1 cellular context compared by ENCODE assay signal in the genomic region with DNA sequence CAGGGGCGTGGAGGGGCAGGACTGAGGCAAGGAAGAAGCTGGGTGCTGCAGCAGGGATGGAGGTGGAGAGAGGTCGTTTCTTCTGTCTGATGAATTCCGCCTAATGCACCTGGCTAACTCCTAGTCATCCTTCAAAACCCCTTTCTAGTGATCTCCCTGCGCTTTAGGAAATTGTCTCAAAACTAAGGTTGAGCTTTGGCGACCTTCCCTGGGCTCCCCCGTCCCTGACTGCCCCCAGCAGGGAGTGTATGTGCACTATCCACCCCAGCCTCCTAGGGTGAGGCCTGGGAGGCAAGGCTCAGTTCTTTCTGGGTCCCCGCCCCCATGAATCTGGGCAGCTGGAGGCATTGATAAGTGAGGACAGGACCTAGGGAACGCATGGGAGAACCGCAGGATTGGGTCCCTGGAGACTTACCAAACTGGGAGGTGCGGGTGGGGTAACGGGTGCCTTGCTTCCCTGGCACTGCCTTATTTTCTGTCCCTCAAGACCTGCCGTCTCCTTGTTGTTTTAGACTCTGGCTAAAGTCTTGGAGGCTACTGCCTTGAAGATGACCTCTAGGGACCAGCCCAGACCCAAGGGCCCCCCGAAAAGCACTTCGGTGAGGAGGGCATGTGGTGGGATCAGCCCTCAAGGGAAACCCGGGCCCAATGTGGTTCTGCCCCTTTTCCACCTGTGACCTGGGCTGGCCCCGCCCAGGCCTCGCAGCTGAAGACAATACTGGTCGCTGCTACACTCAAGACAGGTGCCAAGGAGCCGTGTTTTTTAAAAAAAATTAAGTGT.
A peak's percentile ranks its signal among the peaks of the same experiment; 100 is the strongest.
TF ChIP-seq lines count a peak whose summit lies in the region.

No MANE protein-coding gene starts in this region.

TF ChIP-seq in HepG2, 621 proteins besides CTCF, POLR2A, EP300 and RAD21 (continued from another document):
- TF ChIP-seq, protein P1, sequence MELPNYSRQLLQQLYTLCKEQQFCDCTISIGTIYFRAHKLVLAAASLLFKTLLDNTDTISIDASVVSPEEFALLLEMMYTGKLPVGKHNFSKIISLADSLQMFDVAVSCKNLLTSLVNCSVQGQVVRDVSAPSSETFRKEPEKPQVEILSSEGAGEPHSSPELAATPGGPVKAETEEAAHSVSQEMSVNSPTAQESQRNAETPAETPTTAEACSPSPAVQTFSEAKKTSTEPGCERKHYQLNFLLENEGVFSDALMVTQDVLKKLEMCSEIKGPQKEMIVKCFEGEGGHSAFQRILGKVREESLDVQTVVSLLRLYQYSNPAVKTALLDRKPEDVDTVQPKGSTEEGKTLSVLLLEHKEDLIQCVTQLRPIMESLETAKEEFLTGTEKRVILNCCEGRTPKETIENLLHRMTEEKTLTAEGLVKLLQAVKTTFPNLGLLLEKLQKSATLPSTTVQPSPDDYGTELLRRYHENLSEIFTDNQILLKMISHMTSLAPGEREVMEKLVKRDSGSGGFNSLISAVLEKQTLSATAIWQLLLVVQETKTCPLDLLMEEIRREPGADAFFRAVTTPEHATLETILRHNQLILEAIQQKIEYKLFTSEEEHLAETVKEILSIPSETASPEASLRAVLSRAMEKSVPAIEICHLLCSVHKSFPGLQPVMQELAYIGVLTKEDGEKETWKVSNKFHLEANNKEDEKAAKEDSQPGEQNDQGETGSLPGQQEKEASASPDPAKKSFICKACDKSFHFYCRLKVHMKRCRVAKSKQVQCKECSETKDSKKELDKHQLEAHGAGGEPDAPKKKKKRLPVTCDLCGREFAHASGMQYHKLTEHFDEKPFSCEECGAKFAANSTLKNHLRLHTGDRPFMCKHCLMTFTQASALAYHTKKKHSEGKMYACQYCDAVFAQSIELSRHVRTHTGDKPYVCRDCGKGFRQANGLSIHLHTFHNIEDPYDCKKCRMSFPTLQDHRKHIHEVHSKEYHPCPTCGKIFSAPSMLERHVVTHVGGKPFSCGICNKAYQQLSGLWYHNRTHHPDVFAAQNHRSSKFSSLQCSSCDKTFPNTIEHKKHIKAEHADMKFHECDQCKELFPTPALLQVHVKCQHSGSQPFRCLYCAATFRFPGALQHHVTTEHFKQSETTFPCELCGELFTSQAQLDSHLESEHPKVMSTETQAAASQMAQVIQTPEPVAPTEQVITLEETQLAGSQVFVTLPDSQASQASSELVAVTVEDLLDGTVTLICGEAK (IDR thresholded peaks at IDR 0.05): no peak
- TF ChIP-seq, protein P1 (CRISPR knock-in tag; IDR thresholded peaks at IDR 0.05): 0 out of 2 replicates have a peak, but pooled peaks have one; percentile 5
- TF ChIP-seq SOX5 (CRISPR knock-in tag; IDR thresholded peaks at IDR 0.05; ENCODE audit: borderline replicate concordance) (no peak), DNMT1 (CRISPR knock-in tag; IDR thresholded peaks at IDR 0.05) (no peak)
